In genomic region chr15:101046826-101047225, GRCh38 we compare ENCODE assay signal across 22 cellular contexts.
DNase-seq lines count a peak whose midpoint lies in the region; ATAC-seq and TF ChIP-seq lines count a peak whose summit lies in the region.
"Had no signal": no experiment of that assay in that cellular context is flagged by ENCODE, and none has a peak within 500 bp of the region (broad histone marks: within the 10 kb centered on the region; RNA-seq: fewer than 3 reads in every experiment).

No MANE protein-coding gene starts in this region.

- H3K9me3 ChIP-seq in left ventricle myocardium inferior (replicated peaks) (no peaks in the 10 kb centered on the region), iPS-20b (ENCODE audit: insufficient read depth, low read depth, low read length) (no peaks in the 10 kb centered on the region)
- H3K9me3 ChIP-seq: breast epithelium, psoas muscle had no signal

- ATAC-seq in left cardiac atrium: no peak
- no peak for ATAC-seq in sciatic nerve
- ATAC-seq in HG02884 (IDR thresholded peaks at IDR 0.05; ENCODE audit: unreplicated experiment): no peak
- no peak for ATAC-seq in esophagus mucosa
- ATAC-seq: HCT116; psoas muscle; stimulated activated effector memory CD8-positive, alpha-beta T cell treated with anti-CD3 and anti-CD28 coated beads, Interleukin-12 subunit alpha, Interleukin-12 subunit beta, amount 100 ng/mL, for 72 hours had no signal

- no peak for TF ChIP-seq CTCF in left ventricle myocardium inferior (IDR thresholded peaks at IDR 0.05; ENCODE audit: borderline replicate concordance)
- TF ChIP-seq CTCF in coronary artery (IDR thresholded peaks at IDR 0.05): no peak

- H3K4me1 ChIP-seq in left ventricle myocardium inferior (peaks cover 31% of the 10 kb centered on the region), iPS-20b (ENCODE audit: insufficient read depth, low read length) (peaks cover 10% of the 10 kb centered on the region; the same call in 1 of the 2 replicates)
- H3K4me1 ChIP-seq: breast epithelium, psoas muscle had no signal

- H3K4me3 ChIP-seq in left ventricle myocardium inferior (no peak overlapping the region), iPS-20b (ENCODE audit: low read length) (peak overlapping the region; percentile 13; the same call in 1 of the 2 replicates), coronary artery (no peak overlapping the region)
- H3K4me3 ChIP-seq: breast epithelium, psoas muscle had no signal

- intact Hi-C loops in left ventricle myocardium inferior (cut with micrococcal nuclease): no loop called here
- intact Hi-C loops in left cardiac atrium (cut with DNase I): no loop called here
- intact Hi-C loops in sciatic nerve (cut with DNase I): no loop called here

- no peak overlapping the region for H3K9ac ChIP-seq in iPS-20b (ENCODE audit: low read depth, low read length)

- no peaks in the 10 kb centered on the region for H3K27me3 ChIP-seq in left ventricle myocardium inferior (ENCODE audit: low read depth)
- peaks cover 45% of the 10 kb centered on the region for H3K27me3 ChIP-seq in iPS-20b (ENCODE audit: insufficient read depth, low read length)
- H3K27me3 ChIP-seq: breast epithelium had no signal

- no peaks in the 10 kb centered on the region for H3K36me3 ChIP-seq in left ventricle myocardium inferior
- H3K36me3 ChIP-seq in iPS-20b (ENCODE audit: insufficient read depth, low read depth, low read length): no peaks in the 10 kb centered on the region
- H3K36me3 ChIP-seq: breast epithelium had no signal

- DNase-seq in left ventricle myocardium inferior: no peak
- DNase-seq in left cardiac atrium: no peak
- peak; percentile 26 for DNase-seq in sciatic nerve (ENCODE audit: low spot score)
- DNase-seq in coronary artery (ENCODE audit: low spot score): no peak
- no peak for DNase-seq in NCI-H2196 treated with DMSO at 0.1 percent for 48 hours (lab: John Stamatoyannopoulos, UW; ENCODE audit: unreplicated experiment)
- DNase-seq: 8988T; activated CD4-positive, alpha-beta T cell treated with anti-CD3 and anti-CD28 coated beads, Interleukin-2, amount 50 U/mL, for 4 hours; AML-193; CD8-positive, alpha-beta memory T cell; cortex of kidney; DMS79 treated with DMSO at 0.1 percent for 48 hours; KG1; NCI-H1436 treated with DMSO at 0.1 percent for 48 hours; NCI-H524 treated with DMSO at 0.1 percent for 48 hours; psoas muscle; stimulated activated CD4-positive, alpha-beta T cell treated with anti-CD3 and anti-CD28 coated beads, Interleukin-1b, Interleukin-23, amount 100 ng/mL, for 48 hours had no signal

- peak overlapping the region; percentile 77 for H3K27ac ChIP-seq in left ventricle myocardium inferior (replicated peaks)
- no peak overlapping the region for H3K27ac ChIP-seq in iPS-20b (ENCODE audit: low read length)
- H3K27ac ChIP-seq in coronary artery: no peak overlapping the region
- H3K27ac ChIP-seq: breast epithelium, psoas muscle had no signal
